ENCODE assay signal across 15 cellular contexts in genomic region chr9:73141282-73141681, GRCh38.
"Had no signal": no experiment of that assay in that cellular context is flagged by ENCODE, and none has a peak within 500 bp of the region (broad histone marks: within the 10 kb centered on the region; RNA-seq: fewer than 3 reads in every experiment).

No MANE protein-coding gene starts in this region.

- H3K4me1 ChIP-seq: colonic mucosa had no signal

- ATAC-seq: left colon; naive thymus-derived CD8-positive, alpha-beta T cell; stimulated activated naive B cell treated with anti-CD40 and anti-IgM and Interleukin-4, amounts not matched to agents 10 μg/mL and 1 μg/mL and 100 μg/mL, for 72 hours; upper lobe of right lung had no signal

- H3K27me3 ChIP-seq: adrenal gland, colonic mucosa, neutrophil, upper lobe of right lung had no signal

- H3K36me3 ChIP-seq: adrenal gland, colonic mucosa, neutrophil, upper lobe of right lung had no signal

- H3K4me3 ChIP-seq: adrenal gland, colonic mucosa, lung, upper lobe of right lung had no signal

- DNase-seq: activated CD4-positive, alpha-beta T cell treated with anti-CD3 and anti-CD28 coated beads, Interleukin-2, amount 50 U/mL, for 48 hours; activated CD4-positive, CD25-positive, alpha-beta regulatory T cell treated with anti-CD3 and anti-CD28 coated beads, Interleukin-2, amount 50 U/mL, for 72 hours; activated naive CD4-positive, alpha-beta T cell treated with anti-CD3 and anti-CD28 coated beads, Interleukin-2, amount 50 U/mL, for 16 hours; adrenal gland; caudate nucleus; colonic mucosa; effector CD4-positive, alpha-beta T cell; left colon; naive thymus-derived CD8-positive, alpha-beta T cell; stimulated activated CD4-positive, alpha-beta T cell treated with anti-CD3 and anti-CD28 coated beads, Interleukin-15, amount 100 ng/mL, for 24 hours; stimulated activated CD4-positive, alpha-beta T cell treated with anti-CD3 and anti-CD28 coated beads, Interleukin-4, amount 100 ng/mL, for 1 hour; stimulated activated naive B cell treated with anti-CD40 and anti-IgM and Interleukin-4, amounts not matched to agents 10 μg/mL and 1 μg/mL and 100 μg/mL, for 72 hours; upper lobe of right lung had no signal

- H3K9me3 ChIP-seq: adrenal gland, colonic mucosa, neutrophil, upper lobe of right lung had no signal

- H3K27ac ChIP-seq: colonic mucosa, neutrophil, upper lobe of right lung had no signal
